In genomic region chr11:109291553-109291952, GRCh38 we compare ENCODE assay signal across 21 cellular contexts.
DNase-seq lines count a peak whose midpoint lies in the region; ATAC-seq, FAIRE-seq and TF ChIP-seq lines count a peak whose summit lies in the region.
"Had no signal": no experiment of that assay in that cellular context is flagged by ENCODE, and none has a peak within 500 bp of the region (broad histone marks: within the 10 kb centered on the region; RNA-seq: fewer than 3 reads in every experiment).

No MANE protein-coding gene starts in this region.

- H3K27me3 Mint-ChIP-seq in MCF 10A (ENCODE audit: insufficient read depth, unreplicated experiment) (no peaks in the 10 kb centered on the region), type B pancreatic cell (no peaks in the 10 kb centered on the region)
- H3K27me3 Mint-ChIP-seq: B cell; CD4-positive, CD25-positive, alpha-beta regulatory T cell had no signal

- no peaks in the 10 kb centered on the region for H3K9me3 ChIP-seq in mammary epithelial cell (replicated peaks; ENCODE audit: insufficient read depth, low read length)
- H3K9me3 ChIP-seq in GM12878 (replicated peaks; ENCODE audit: control insufficient read depth, insufficient read depth, low read length) = no peaks in the 10 kb centered on the region
- H3K9me3 ChIP-seq: BLaER1, Caco-2 had no signal

- no peaks in the 10 kb centered on the region for H3K36me3 Mint-ChIP-seq in MCF 10A (ENCODE audit: insufficient read depth, unreplicated experiment)
- H3K36me3 Mint-ChIP-seq in type B pancreatic cell = no peaks in the 10 kb centered on the region
- H3K36me3 Mint-ChIP-seq: CD4-positive, CD25-positive, alpha-beta regulatory T cell; CD8-positive, alpha-beta T cell had no signal

- WGBS in mammary epithelial cell (ENCODE audit: low coverage, missing lambda C conversion rate) = 66% methylated on average over 2 of the region's 2 CpGs
- 0% methylated on average over 2 of the region's 2 CpGs for WGBS in GM12878 (ENCODE audit: insufficient coverage, insufficient replicate concordance, low lambda C conversion rate, missing lambda C conversion rate)

- POLR2A ChIA-PET in MCF 10A (lab: Yijun Ruan, JAX) = no interaction called here
- POLR2A ChIA-PET in GM12878 (lab: Charles Lee) = no interaction called here

- DNase-seq in mammary epithelial cell = peak; percentile 37
- DNase-seq in MCF 10A (ENCODE audit: unreplicated experiment) = no peak
- no peak for DNase-seq in GM12878 (ENCODE audit: low read depth, low spot score)
- peak; percentile 3 for DNase-seq in kidney tubule cell (ENCODE audit: low spot score)
- no peak for DNase-seq in type B pancreatic cell (ENCODE audit: extremely low spot score, unreplicated experiment)
- DNase-seq: Caco-2; CD4-positive, CD25-positive, alpha-beta regulatory T cell; CD8-positive, alpha-beta T cell; DMS153; DND-41; H7; HCEC 1CT had no signal

- TF ChIP-seq POLR2A in GM12878 (IDR thresholded peaks at IDR 0.05; ENCODE audit: low read depth, low read length) (no peak), GM18505 (IDR thresholded peaks at IDR 0.05; ENCODE audit: borderline replicate concordance, extremely low read depth, insufficient read depth, insufficient read length) (no peak)

- ATAC-seq in GM12878 = no peak
- no peak for ATAC-seq in GM18505 (IDR thresholded peaks at IDR 0.05; ENCODE audit: unreplicated experiment)
- ATAC-seq: CD8-positive, alpha-beta T cell had no signal

- H3K27me3 ChIP-seq in mammary epithelial cell (ENCODE audit: insufficient read depth, low read length) (no peaks in the 10 kb centered on the region), GM12878 (replicated peaks in 1 of 2; ENCODE audit: control insufficient read depth in 2 of 2, insufficient read depth in 2 of 2, low read length in 1 of 2) (no peaks in the 10 kb centered on the region)
- H3K27me3 ChIP-seq: BLaER1 had no signal

- TF ChIP-seq EP300 in GM12878 (IDR thresholded peaks at IDR 0.05; ENCODE audit: borderline replicate concordance in 1 of 2, control insufficient read depth in 1 of 2, low read depth in 2 of 2, low read length in 2 of 2) = no peak

- H3K4me1 ChIP-seq in mammary epithelial cell (ENCODE audit: insufficient read depth, low read length) (no peaks in the 10 kb centered on the region), GM12878 (ENCODE audit: control insufficient read depth, insufficient read depth, low read length) (no peaks in the 10 kb centered on the region)
- H3K4me1 ChIP-seq: BLaER1, Caco-2 had no signal

- dilution Hi-C loops in mammary epithelial cell (cut with HindIII; ENCODE audit: low sequenced_read_pairs) = no loop called here

- RAD21 ChIA-PET in GM12878 (lab: Charles Lee; ENCODE audit: unreplicated experiment) = no interaction called here

- H3K79me2 ChIP-seq in mammary epithelial cell (ENCODE audit: insufficient read depth, low read length) (no peaks in the 10 kb centered on the region), GM12878 (ENCODE audit: control insufficient read depth, insufficient read depth, low read length) (no peaks in the 10 kb centered on the region)

- H3K27ac ChIP-seq in mammary epithelial cell (ENCODE audit: insufficient read depth, low read depth, low read length) (no peak overlapping the region), GM12878 (ENCODE audit: control insufficient read depth, insufficient read depth) (no peak overlapping the region)
- H3K27ac ChIP-seq: 22Rv1, BLaER1, C4-2B had no signal

- in situ Hi-C loops in mammary epithelial cell (cut with MboI; ENCODE audit: low sequenced_read_pairs in 2 of 2) = no loop called here
- in situ Hi-C loops in GM12878 (cut with MboI) = no loop called here

- H3K4me1 Mint-ChIP-seq in MCF 10A (ENCODE audit: insufficient read depth, unreplicated experiment) = no peaks in the 10 kb centered on the region
- no peaks in the 10 kb centered on the region for H3K4me1 Mint-ChIP-seq in type B pancreatic cell (ENCODE audit: unreplicated experiment)
- H3K4me1 Mint-ChIP-seq: B cell; CD4-positive, CD25-positive, alpha-beta regulatory T cell had no signal

- BruUV-seq in mammary epithelial cell (replicated peaks; lab: Mats Ljungman, UMichigan) (no TSS peak), MCF 10A (replicated peaks; lab: Mats Ljungman, UMichigan) (no TSS peak), GM12878 (replicated peaks; lab: Mats Ljungman, UMichigan) (no TSS peak)

- intact Hi-C loops in mammary epithelial cell (cut with micrococcal nuclease) (no loop called here), MCF 10A (cut with micrococcal nuclease) (no loop called here), GM12878 (cut with micrococcal nuclease; ENCODE audit: unreplicated experiment) (no loop called here)

- H3K27ac Mint-ChIP-seq in MCF 10A (ENCODE audit: low read depth, unreplicated experiment) (no peak overlapping the region), type B pancreatic cell (no peak overlapping the region)
- H3K27ac Mint-ChIP-seq: B cell; CD4-positive, CD25-positive, alpha-beta regulatory T cell; CD8-positive, alpha-beta T cell had no signal

- no peaks in the 10 kb centered on the region for H4K20me1 ChIP-seq in mammary epithelial cell (ENCODE audit: insufficient read depth, low read length)
- H4K20me1 ChIP-seq in GM12878 (ENCODE audit: control insufficient read depth, insufficient read depth) = no peaks in the 10 kb centered on the region
- H4K20me1 ChIP-seq: BLaER1 had no signal

- no peak overlapping the region for H3K9ac ChIP-seq in mammary epithelial cell (ENCODE audit: insufficient read depth, low read length)
- no peak overlapping the region for H3K9ac ChIP-seq in GM12878 (ENCODE audit: control insufficient read depth, insufficient read depth, low read length)
- H3K9ac ChIP-seq: BLaER1 had no signal

- CTCF ChIA-PET in mammary epithelial cell (lab: Charles Lee; ENCODE audit: low non-redundant PET) = no interaction called here
- CTCF ChIA-PET in MCF 10A (lab: Yijun Ruan, JAX) = no interaction called here
- CTCF ChIA-PET in GM12878 (lab: Yijun Ruan, JAX) = no interaction called here

- H3K9me3 Mint-ChIP-seq in MCF 10A (ENCODE audit: unreplicated experiment) (no peaks in the 10 kb centered on the region), type B pancreatic cell (no peaks in the 10 kb centered on the region)
- H3K9me3 Mint-ChIP-seq: CD8-positive, alpha-beta T cell had no signal

- no peak overlapping the region for H3K4me3 ChIP-seq in mammary epithelial cell (replicated peaks in 1 of 3; ENCODE audit: insufficient read depth in 1 of 3, low read depth in 2 of 3, low read length in 3 of 3)
- H3K4me3 ChIP-seq in GM12878 = no peak overlapping the region
- H3K4me3 ChIP-seq: BLaER1 had no signal

- H3K4me2 ChIP-seq in mammary epithelial cell (ENCODE audit: insufficient read depth, low read depth, low read length) = no peak overlapping the region
- H3K4me2 ChIP-seq in GM12878 (ENCODE audit: control insufficient read depth, insufficient read depth) = no peak overlapping the region
- H3K4me2 ChIP-seq: BLaER1 had no signal

- no peaks in the 10 kb centered on the region for H3K36me3 ChIP-seq in mammary epithelial cell (ENCODE audit: insufficient read depth, low read length)
- no peaks in the 10 kb centered on the region for H3K36me3 ChIP-seq in GM12878 (ENCODE audit: control insufficient read depth in 2 of 2, insufficient read depth in 2 of 2, low read length in 1 of 2)
- H3K36me3 ChIP-seq: BLaER1 had no signal

- SMC1A ChIA-PET in GM12878 (lab: Charles Lee; ENCODE audit: uncharacterized antibody, unreplicated experiment) = no interaction called here

- no peak for TF ChIP-seq RAD21 in GM12878 (IDR thresholded peaks at IDR 0.05; ENCODE audit: insufficient read depth, low read depth, low read length)

- no peak for TF ChIP-seq CTCF in mammary epithelial cell (conservative IDR thresholded peaks at IDR 0.05 in 1 of 2, IDR thresholded peaks at IDR 0.05 in 1 of 2; ENCODE audit: extremely low read depth in 1 of 2, insufficient read depth in 1 of 2, low read depth in 1 of 2, low read length in 2 of 2)
- TF ChIP-seq CTCF in MCF 10A (IDR thresholded peaks at IDR 0.05; ENCODE audit: unreplicated experiment) = no peak
- TF ChIP-seq CTCF in GM12878 (IDR thresholded peaks at IDR 0.05 in 2 of 3, conservative IDR thresholded peaks at IDR 0.05 in 1 of 3; ENCODE audit: control insufficient read depth in 2 of 3, extremely low read depth in 1 of 3, insufficient read depth in 1 of 3, low read depth in 3 of 3, low read length in 3 of 3) = no peak
- TF ChIP-seq CTCF in type B pancreatic cell (conservative IDR thresholded peaks at IDR 0.05) = no peak

- no peak for FAIRE-seq in GM12878 (lab: Jason Lieb, UNC)
- FAIRE-seq: A204.1, G401.6, GM19239, H1 had no signal

- H3K4me3 Mint-ChIP-seq in MCF 10A (ENCODE audit: unreplicated experiment) (no peak overlapping the region), type B pancreatic cell (no peak overlapping the region)
- H3K4me3 Mint-ChIP-seq: B cell; CD4-positive, CD25-positive, alpha-beta regulatory T cell; CD8-positive, alpha-beta T cell had no signal

- H2AFZ ChIP-seq in mammary epithelial cell (ENCODE audit: low read depth, low read length) = no peak overlapping the region
- no peak overlapping the region for H2AFZ ChIP-seq in GM12878 (ENCODE audit: control insufficient read depth, low read depth, low read length)

TF ChIP-seq in GM12878, 131 proteins besides CTCF, POLR2A, EP300 and RAD21:
- peak; percentile 50; the same call in 1 of the 2 replicates for TF ChIP-seq MEF2A (IDR thresholded peaks at IDR 0.05; ENCODE audit: insufficient read depth, low read depth, low read length)
- TF ChIP-seq NFIC (IDR thresholded peaks at IDR 0.05; ENCODE audit: low read depth, low read length) = peak; percentile 51; the same call in 1 of the 2 replicates
- no peak for TF ChIP-seq SIN3A (IDR thresholded peaks at IDR 0.05; ENCODE audit: low read depth, low read length)

Comparison
In these comparisons a context has a peak if more than half of its experiments do, and no peak if none do; other contexts are left out.
1. DNase-seq: peak in mammary epithelial cell (single experiment) and kidney tubule cell (single experiment); none in MCF 10A (single experiment), GM12878 (single experiment) and type B pancreatic cell (single experiment).